Comparison of ENCODE assay signal across 1 cellular context in the genomic region with DNA sequence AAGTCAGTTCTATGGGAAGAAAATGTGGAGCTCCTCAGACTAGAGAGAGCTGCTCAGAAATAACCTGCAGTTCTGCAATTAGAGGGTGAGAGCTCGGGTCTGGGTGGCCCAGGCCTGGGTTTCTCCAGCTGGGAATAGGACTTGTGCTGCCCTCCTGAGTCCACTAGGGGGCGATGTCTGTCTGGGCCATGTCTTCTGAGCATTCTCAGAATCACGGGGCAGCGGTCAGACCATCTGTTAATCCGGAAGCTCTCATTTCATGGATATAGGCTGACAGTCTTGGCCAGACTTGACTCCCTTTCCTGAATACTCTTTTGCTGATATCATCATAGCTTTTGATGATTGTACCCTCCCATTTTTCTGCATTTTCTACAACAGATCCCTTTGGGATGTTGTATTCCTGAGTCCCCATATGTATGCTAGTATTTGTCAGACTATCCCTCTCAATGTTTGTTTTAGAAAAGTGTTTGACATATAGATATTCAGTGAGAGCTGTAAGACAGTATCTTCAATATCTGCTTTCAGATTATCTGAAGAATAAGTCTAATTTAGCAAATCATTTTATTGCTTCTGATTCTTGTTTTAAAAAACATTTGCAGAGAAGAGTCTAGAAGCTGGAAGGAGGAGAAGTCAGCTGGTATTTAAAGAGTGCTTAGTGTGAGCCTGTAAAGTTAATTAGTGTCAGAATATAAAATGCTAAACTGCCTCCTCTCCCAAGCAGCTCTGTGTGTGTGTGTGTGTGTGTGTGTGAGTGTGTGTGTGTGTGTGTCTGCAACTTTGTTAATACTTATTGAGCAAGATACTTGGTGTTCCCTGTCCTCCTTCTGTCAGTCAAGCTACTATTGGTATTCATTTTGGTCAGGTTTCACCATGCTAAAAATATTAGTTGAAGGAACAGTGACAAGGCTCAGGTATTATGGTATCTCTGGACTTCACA.
TF ChIP-seq lines count a peak whose summit lies in the region.

No MANE protein-coding gene starts in this region.

TF ChIP-seq in SK-N-SH, 30 proteins besides CTCF, POLR2A, EP300 and RAD21 (continued from another document):
- TF ChIP-seq, protein P1, sequence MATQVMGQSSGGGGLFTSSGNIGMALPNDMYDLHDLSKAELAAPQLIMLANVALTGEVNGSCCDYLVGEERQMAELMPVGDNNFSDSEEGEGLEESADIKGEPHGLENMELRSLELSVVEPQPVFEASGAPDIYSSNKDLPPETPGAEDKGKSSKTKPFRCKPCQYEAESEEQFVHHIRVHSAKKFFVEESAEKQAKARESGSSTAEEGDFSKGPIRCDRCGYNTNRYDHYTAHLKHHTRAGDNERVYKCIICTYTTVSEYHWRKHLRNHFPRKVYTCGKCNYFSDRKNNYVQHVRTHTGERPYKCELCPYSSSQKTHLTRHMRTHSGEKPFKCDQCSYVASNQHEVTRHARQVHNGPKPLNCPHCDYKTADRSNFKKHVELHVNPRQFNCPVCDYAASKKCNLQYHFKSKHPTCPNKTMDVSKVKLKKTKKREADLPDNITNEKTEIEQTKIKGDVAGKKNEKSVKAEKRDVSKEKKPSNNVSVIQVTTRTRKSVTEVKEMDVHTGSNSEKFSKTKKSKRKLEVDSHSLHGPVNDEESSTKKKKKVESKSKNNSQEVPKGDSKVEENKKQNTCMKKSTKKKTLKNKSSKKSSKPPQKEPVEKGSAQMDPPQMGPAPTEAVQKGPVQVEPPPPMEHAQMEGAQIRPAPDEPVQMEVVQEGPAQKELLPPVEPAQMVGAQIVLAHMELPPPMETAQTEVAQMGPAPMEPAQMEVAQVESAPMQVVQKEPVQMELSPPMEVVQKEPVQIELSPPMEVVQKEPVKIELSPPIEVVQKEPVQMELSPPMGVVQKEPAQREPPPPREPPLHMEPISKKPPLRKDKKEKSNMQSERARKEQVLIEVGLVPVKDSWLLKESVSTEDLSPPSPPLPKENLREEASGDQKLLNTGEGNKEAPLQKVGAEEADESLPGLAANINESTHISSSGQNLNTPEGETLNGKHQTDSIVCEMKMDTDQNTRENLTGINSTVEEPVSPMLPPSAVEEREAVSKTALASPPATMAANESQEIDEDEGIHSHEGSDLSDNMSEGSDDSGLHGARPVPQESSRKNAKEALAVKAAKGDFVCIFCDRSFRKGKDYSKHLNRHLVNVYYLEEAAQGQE (IDR thresholded peaks at IDR 0.05; ENCODE audit: low read depth, low read length): 0 out of 2 replicates have a peak, but pooled peaks have one; percentile 26
- peak; percentile 70; the same call in 1 of the 2 replicates for TF ChIP-seq MXI1 (IDR thresholded peaks at IDR 0.05; ENCODE audit: low read depth, low read length)
- no peak for TF ChIP-seq ELF1 (IDR thresholded peaks at IDR 0.05)
- peak; percentile 69 for TF ChIP-seq SMC3 (IDR thresholded peaks at IDR 0.05; ENCODE audit: low read depth, low read length)
- peak; percentile 46 for TF ChIP-seq CHD2 (IDR thresholded peaks at IDR 0.05; ENCODE audit: low read length, partially characterized antibody)
- TF ChIP-seq POLR2AphosphoS5 (IDR thresholded peaks at IDR 0.05; ENCODE audit: low read depth, low read length): no peak
- TF ChIP-seq EZH2phosphoT487 (IDR thresholded peaks at IDR 0.05; ENCODE audit: borderline replicate concordance, low read depth): no peak
- no peak for TF ChIP-seq RFX5 (IDR thresholded peaks at IDR 0.05; ENCODE audit: low read length)
- no peak for TF ChIP-seq TEAD4 (IDR thresholded peaks at IDR 0.05; ENCODE audit: borderline replicate concordance, insufficient read depth)
- TF ChIP-seq FOXJ3 (CRISPR knock-in tag; IDR thresholded peaks at IDR 0.05): no peak
- TF ChIP-seq GATA2 (CRISPR knock-in tag; IDR thresholded peaks at IDR 0.05): no peak
